Comparison of ENCODE assay signal across 15 cellular contexts in genomic region chr18:78978336-78979057, GRCh38. TPM values are rescaled to one million over a fixed set of nuclear protein-coding genes. Genes with fewer than 3 reads are reported as not detected.
DNase-seq lines count a peak whose midpoint lies in the region; ATAC-seq and TF ChIP-seq lines count a peak whose summit lies in the region.
"Had no signal": no experiment of that assay in that cellular context is flagged by ENCODE, and none has a peak within 500 bp of the region (broad histone marks: within the 10 kb centered on the region; RNA-seq: fewer than 3 reads in every experiment).

No MANE protein-coding gene starts in this region.

- H3K4me1 ChIP-seq in HEK293 (ENCODE audit: control insufficient read depth, insufficient read depth, low read length), result peaks cover 5% of the 10 kb centered on the region; the same call in 1 of the 2 replicates

- no peaks in the 10 kb centered on the region for H3K9me3 Mint-ChIP-seq in activated CD4-positive, alpha-beta memory T cell treated with anti-CD3 and anti-CD28 coated beads, Interleukin-2, amount 10 ng/mL, durations not matched to agents 7 days and 5 days
- H3K9me3 Mint-ChIP-seq in glutamatergic neuron (ENCODE audit: unreplicated experiment), result peaks cover 16% of the 10 kb centered on the region
- no peaks in the 10 kb centered on the region for H3K9me3 Mint-ChIP-seq in osteocyte (ENCODE audit: unreplicated experiment)
- H3K9me3 Mint-ChIP-seq: stimulated activated effector memory CD8-positive, alpha-beta T cell treated with anti-CD3 and anti-CD28 coated beads, Interleukin-12 subunit alpha, Interleukin-12 subunit beta, amount 100 ng/mL, for 72 hours had no signal

- ATAC-seq in GM19455 (IDR thresholded peaks at IDR 0.05; ENCODE audit: unreplicated experiment), result no peak
- ATAC-seq: stimulated activated effector memory CD8-positive, alpha-beta T cell treated with anti-CD3 and anti-CD28 coated beads, Interleukin-12 subunit alpha, Interleukin-12 subunit beta, amount 100 ng/mL, for 72 hours had no signal

- TF ChIP-seq CTCF in HEK293 (tag by site-specific recombination; IDR thresholded peaks at IDR 0.05) (no peak), glutamatergic neuron (IDR thresholded peaks at IDR 0.05; ENCODE audit: partially characterized antibody, unreplicated experiment) (no peak), osteocyte (IDR thresholded peaks at IDR 0.05) (no peak)

- CTCF ChIA-PET in HEK293 (lab: Yijun Ruan, JAX), result interaction anchor here (1.1 kb wide), 1 partner anchor 103 kb away, joined by 3 read pairs; no protein-coding TSS in a partner anchor
- CTCF ChIA-PET in activated CD4-positive, alpha-beta memory T cell treated with anti-CD3 and anti-CD28 coated beads, Interleukin-2, amount 10 ng/mL, durations not matched to agents 7 days and 5 days (lab: Charles Lee), result no interaction called here

- peak overlapping the region; percentile 59 for H3K27ac Mint-ChIP-seq in activated CD4-positive, alpha-beta memory T cell treated with anti-CD3 and anti-CD28 coated beads, Interleukin-2, amount 10 ng/mL, durations not matched to agents 7 days and 5 days
- H3K27ac Mint-ChIP-seq in glutamatergic neuron (ENCODE audit: unreplicated experiment) (peak overlapping the region; percentile 33), osteocyte (ENCODE audit: unreplicated experiment) (no peak overlapping the region)
- H3K27ac Mint-ChIP-seq: stimulated activated effector memory CD8-positive, alpha-beta T cell treated with anti-CD3 and anti-CD28 coated beads, Interleukin-12 subunit alpha, Interleukin-12 subunit beta, amount 100 ng/mL, for 72 hours had no signal

- H3K27ac ChIP-seq in HEK293 (ENCODE audit: extremely low read depth, low read depth, low read length), result peak overlapping the region; percentile 46; the same call in 1 of the 2 replicates

- H3K4me1 Mint-ChIP-seq in activated CD4-positive, alpha-beta memory T cell treated with anti-CD3 and anti-CD28 coated beads, Interleukin-2, amount 10 ng/mL, durations not matched to agents 7 days and 5 days, result peaks cover 13% of the 10 kb centered on the region
- H3K4me1 Mint-ChIP-seq in glutamatergic neuron (ENCODE audit: low read depth, unreplicated experiment) (peaks cover 32% of the 10 kb centered on the region), osteocyte (ENCODE audit: unreplicated experiment) (peaks cover 15% of the 10 kb centered on the region)

- peaks cover 59% of the 10 kb centered on the region for H3K27me3 Mint-ChIP-seq in activated CD4-positive, alpha-beta memory T cell treated with anti-CD3 and anti-CD28 coated beads, Interleukin-2, amount 10 ng/mL, durations not matched to agents 7 days and 5 days
- H3K27me3 Mint-ChIP-seq in glutamatergic neuron (ENCODE audit: unreplicated experiment) (peaks cover 28% of the 10 kb centered on the region), osteocyte (ENCODE audit: unreplicated experiment) (peaks cover 62% of the 10 kb centered on the region)

- H3K4me3 Mint-ChIP-seq in activated CD4-positive, alpha-beta memory T cell treated with anti-CD3 and anti-CD28 coated beads, Interleukin-2, amount 10 ng/mL, durations not matched to agents 7 days and 5 days, result peak overlapping the region; percentile 32
- peak overlapping the region; percentile 85 for H3K4me3 Mint-ChIP-seq in glutamatergic neuron (ENCODE audit: unreplicated experiment)
- H3K4me3 Mint-ChIP-seq in osteocyte (ENCODE audit: unreplicated experiment), result peak overlapping the region; percentile 26
- H3K4me3 Mint-ChIP-seq: stimulated activated effector memory CD8-positive, alpha-beta T cell treated with anti-CD3 and anti-CD28 coated beads, Interleukin-12 subunit alpha, Interleukin-12 subunit beta, amount 100 ng/mL, for 72 hours had no signal

- peaks cover 9% of the 10 kb centered on the region for H3K36me3 Mint-ChIP-seq in activated CD4-positive, alpha-beta memory T cell treated with anti-CD3 and anti-CD28 coated beads, Interleukin-2, amount 10 ng/mL, durations not matched to agents 7 days and 5 days (ENCODE audit: low read depth)
- H3K36me3 Mint-ChIP-seq in glutamatergic neuron (ENCODE audit: unreplicated experiment) (no peaks in the 10 kb centered on the region), osteocyte (ENCODE audit: unreplicated experiment) (peaks cover 2% of the 10 kb centered on the region)

- no peak for DNase-seq in activated CD4-positive, alpha-beta memory T cell treated with anti-CD3 and anti-CD28 coated beads, Interleukin-2, amount 10 ng/mL, durations not matched to agents 7 days and 5 days
- DNase-seq in glutamatergic neuron (no peak), osteocyte (ENCODE audit: extremely low spot score, unreplicated experiment) (no peak), dedifferentiated amniotic fluid mesenchymal stem cell (ENCODE audit: extremely low spot score) (no peak), RKO (ENCODE audit: low spot score) (no peak)
- DNase-seq: activated CD4-positive, alpha-beta T cell treated with anti-CD3 and anti-CD28 coated beads for 1 hour; KG1; NCI-H1930; RPMI8226; stimulated activated CD4-positive, alpha-beta T cell treated with anti-CD3 and anti-CD28 coated beads, Interleukin-12 subunit alpha, Interleukin-12 subunit beta, amount 100 ng/mL, for 4 hours had no signal

- H3K36me3 ChIP-seq in HEK293 (ENCODE audit: control insufficient read depth in 2 of 2, insufficient read depth in 1 of 2, low read length in 2 of 2), result no peaks in the 10 kb centered on the region

- POLR2A ChIA-PET in HEK293 (lab: Yijun Ruan, JAX), result no interaction called here
- POLR2A ChIA-PET in activated CD4-positive, alpha-beta memory T cell treated with anti-CD3 and anti-CD28 coated beads, Interleukin-2, amount 10 ng/mL, durations not matched to agents 7 days and 5 days (lab: Charles Lee), result no interaction called here

- H3K4me3 ChIP-seq in HEK293 (ENCODE audit: low read depth, low read length), result peak overlapping the region; percentile 39

- H3K9me3 ChIP-seq in HEK293 (ENCODE audit: control insufficient read depth, insufficient read depth, low read depth, low read length), result no peaks in the 10 kb centered on the region

TF ChIP-seq in HEK293, 187 proteins besides CTCF, POLR2A, EP300 and RAD21:
- TF ChIP-seq ZNF785 (tag by site-specific recombination; IDR thresholded peaks at IDR 0.05), result no peak

RNA-seq across cellular contexts. Expression of gene SALL3, which starts 1.1 kb away (rescaled TPM):
- not detected for total RNA-seq in activated CD4-positive, alpha-beta memory T cell treated with anti-CD3 and anti-CD28 coated beads, Interleukin-2, amount 10 ng/mL, durations not matched to agents 7 days and 5 days
- total RNA-seq in glutamatergic neuron (ENCODE audit: unreplicated experiment), result 23.4 TPM
- total RNA-seq in osteocyte, result not detected in 2 replicates
- total RNA-seq: fibroblast of lung, lung microvascular endothelial cell had no signal

Comparison
In these comparisons a context has a peak if more than half of its experiments do, and no peak if none do; other contexts are left out.
1. H3K4me3 Mint-ChIP-seq: peak in every context shown above with its lines; median percentile 85 in glutamatergic neuron; 32 in activated CD4-positive, alpha-beta memory T cell treated with anti-CD3 and anti-CD28 coated beads, Interleukin-2, amount 10 ng/mL, durations not matched to agents 7 days and 5 days; 26 in osteocyte.
2. RNA of gene SALL3, which starts 1.1 kb away (total RNA-seq): 23.4 TPM in glutamatergic neuron (single experiment); not detected in activated CD4-positive, alpha-beta memory T cell treated with anti-CD3 and anti-CD28 coated beads, Interleukin-2, amount 10 ng/mL, durations not matched to agents 7 days and 5 days and not detected in osteocyte; every median in the first group is over 10 times any median in the second.